8 cellular contexts compared by ENCODE assay signal in genomic region chr11:31809857-31810778, GRCh38. TPM values are rescaled to one million over a fixed set of nuclear protein-coding genes. Genes with fewer than 3 reads are reported as not detected.
DNase-seq lines count a peak whose midpoint lies in the region; ATAC-seq, FAIRE-seq and TF ChIP-seq lines count a peak whose summit lies in the region.

No MANE protein-coding gene starts in this region.

- POLR2A ChIA-PET in naive thymus-derived CD8-positive, alpha-beta T cell (lab: Charles Lee): no interaction called here

- FAIRE-seq in GM12892 (lab: Jason Lieb, UNC): peak; percentile 71

- no peak overlapping the region for H3K27ac Mint-ChIP-seq in endothelial cell (ENCODE audit: unreplicated experiment)
- no peak overlapping the region for H3K27ac Mint-ChIP-seq in naive thymus-derived CD8-positive, alpha-beta T cell

- no peaks in the 10 kb centered on the region for H3K9me3 Mint-ChIP-seq in endothelial cell (ENCODE audit: unreplicated experiment)
- peaks cover 0 to 18% (median 0%) of the 10 kb centered on the region in 9 donors for H3K9me3 Mint-ChIP-seq in naive thymus-derived CD8-positive, alpha-beta T cell

- H3K4me3 Mint-ChIP-seq in endothelial cell (ENCODE audit: unreplicated experiment): peak overlapping the region; percentile 84
- H3K4me3 Mint-ChIP-seq in naive thymus-derived CD8-positive, alpha-beta T cell: peak overlapping the region; percentile 63 to 89 (median 85)

- TF ChIP-seq POLR2A in GM12892 (IDR thresholded peaks at IDR 0.05; ENCODE audit: low read depth, low read length): no peak

- peaks cover 52% of the 10 kb centered on the region for H3K27me3 Mint-ChIP-seq in endothelial cell (ENCODE audit: unreplicated experiment)
- H3K27me3 Mint-ChIP-seq in naive thymus-derived CD8-positive, alpha-beta T cell: peaks cover 53 to 80% (median 64%) of the 10 kb centered on the region in 5 donors

- TF ChIP-seq CTCF in RWPE2 (IDR thresholded peaks at IDR 0.05; ENCODE audit: poor library complexity, severe bottlenecking) (no peak), endothelial cell (IDR thresholded peaks at IDR 0.05; ENCODE audit: unreplicated experiment) (no peak)

- H3K4me1 ChIP-seq in RWPE2 (ENCODE audit: insufficient read depth, poor library complexity, severe bottlenecking): no peaks in the 10 kb centered on the region

- H3K36me3 Mint-ChIP-seq in endothelial cell (ENCODE audit: low read depth, unreplicated experiment): peaks cover 14% of the 10 kb centered on the region
- H3K36me3 Mint-ChIP-seq in naive thymus-derived CD8-positive, alpha-beta T cell: peaks cover 2 to 15% (median 7%) of the 10 kb centered on the region in 3 donors

- H3K27ac ChIP-seq in RWPE2 (ENCODE audit: poor library complexity, severe bottlenecking): no peak overlapping the region

- peak; percentile 57 for ATAC-seq in RWPE2 (ENCODE audit: low read depth)
- peak; percentile 15 to 19 for ATAC-seq in naive thymus-derived CD8-positive, alpha-beta T cell
- no peak for ATAC-seq in HG03565 (IDR thresholded peaks at IDR 0.05; ENCODE audit: unreplicated experiment)

- no peaks in the 10 kb centered on the region for H3K9me3 ChIP-seq in RWPE2 (ENCODE audit: severe bottlenecking)

- DNase-seq in A172 (ENCODE audit: low spot score): peak; percentile 18
- no peak for DNase-seq in GM12892 (ENCODE audit: insufficient read length)
- no peak for DNase-seq in RWPE2 (ENCODE audit: low spot score)
- DNase-seq in endothelial cell (ENCODE audit: low spot score): peak; percentile 56
- DNase-seq in naive thymus-derived CD8-positive, alpha-beta T cell: no peak
- DNase-seq in amygdala (lab: John Stamatoyannopoulos, UW): no peak
- no peak for DNase-seq in NCI-H1694 treated with DMSO at 0.1 percent for 48 hours (lab: John Stamatoyannopoulos, UW)

- peaks cover 99% of the 10 kb centered on the region for H3K27me3 ChIP-seq in RWPE2 (ENCODE audit: insufficient read depth, poor library complexity, severe bottlenecking)

- peaks cover 33% of the 10 kb centered on the region for H3K4me1 Mint-ChIP-seq in endothelial cell (ENCODE audit: unreplicated experiment)
- H3K4me1 Mint-ChIP-seq in naive thymus-derived CD8-positive, alpha-beta T cell: peaks cover 28 to 58% (median 54%) of the 10 kb centered on the region in 4 donors

- H3K4me3 ChIP-seq in RWPE2 (ENCODE audit: severe bottlenecking): peak overlapping the region; percentile 17

- H3K36me3 ChIP-seq in RWPE2 (ENCODE audit: low read depth): no peaks in the 10 kb centered on the region

RNA-seq across cellular contexts. Expression of gene PAX6, which starts 1.0 kb away (rescaled TPM):
- total RNA-seq in A172 (2014; rRNA removed; shearing (Covaris generic)): 0.14 and 2.3 TPM in 2 replicates
- not detected for polyA plus RNA-seq in GM12892 (2012; ENCODE audit: missing spikeins)
- total RNA-seq in endothelial cell (ENCODE audit: unreplicated experiment): 2.7 TPM
- total RNA-seq in naive thymus-derived CD8-positive, alpha-beta T cell: not detected
- polyA plus RNA-seq in naive thymus-derived CD8-positive, alpha-beta T cell: under 1 TPM in 1 of 3 donors, not detected in 2; 0.05 TPM

Comparison
In these comparisons a context has a peak if more than half of its experiments do, and no peak if none do; other contexts are left out.
1. DNase-seq: peak in A172 (single experiment) and endothelial cell (single experiment); none in GM12892 (single experiment), RWPE2 (single experiment), naive thymus-derived CD8-positive, alpha-beta T cell (0 of 10), amygdala (0 of 56) and NCI-H1694 treated with DMSO at 0.1 percent for 48 hours (single experiment).